In genomic region chr12:56999456-56999855, GRCh38 we compare ENCODE assay signal across 21 cellular contexts. TPM values are rescaled to one million over a fixed set of nuclear protein-coding genes. Genes with fewer than 3 reads are reported as not detected.
DNase-seq lines count a peak whose midpoint lies in the region; ATAC-seq and TF ChIP-seq lines count a peak whose summit lies in the region.
"Had no signal": no experiment of that assay in that cellular context is flagged by ENCODE, and none has a peak within 500 bp of the region (broad histone marks: within the 10 kb centered on the region; RNA-seq: fewer than 3 reads in every experiment).

No MANE protein-coding gene starts in this region.

- peaks cover 22% of the 10 kb centered on the region for H3K4me1 ChIP-seq in BLaER1
- H3K4me1 ChIP-seq in mesenchymal stem cell (ENCODE audit: control insufficient read depth, insufficient read depth, low read depth, low read length), result peaks cover 7% of the 10 kb centered on the region

- no peak overlapping the region for H3K18ac ChIP-seq in mesenchymal stem cell (ENCODE audit: low read depth in 1 of 2, low read length in 2 of 2)

- H3K4ac ChIP-seq in mesenchymal stem cell (ENCODE audit: low read depth in 1 of 2, low read length in 2 of 2), result no peak overlapping the region

- H2AFZ ChIP-seq in mesenchymal stem cell (ENCODE audit: low read depth, low read length), result no peak overlapping the region

- peaks cover 94% of the 10 kb centered on the region for H4K20me1 ChIP-seq in BLaER1

- no peaks in the 10 kb centered on the region for H3K27me3 Mint-ChIP-seq in WTC11 (ENCODE audit: low read depth)
- H3K27me3 Mint-ChIP-seq: T-cell had no signal

- CTCF ChIA-PET in WTC11 (lab: Charles Lee), result interaction anchor here (1.0 to 2.6 kb wide), 3 partner anchors 11 to 14 kb away, joined by 3 to 52 read pairs (median 4); no protein-coding TSS in a partner anchor

- H3K36me3 ChIP-seq in BLaER1, result peaks cover 94% of the 10 kb centered on the region
- peaks cover 52 to 57% of the 10 kb centered on the region in 2 experiments for H3K36me3 ChIP-seq in mesenchymal stem cell (ENCODE audit: control insufficient read depth in 1 of 2, insufficient read depth in 2 of 2, low read depth in 1 of 2, low read length in 2 of 2)

- H3K9me3 ChIP-seq in BLaER1 (no peaks in the 10 kb centered on the region), mesenchymal stem cell (ENCODE audit: control insufficient read depth, low read length) (no peaks in the 10 kb centered on the region)
- H3K9me3 ChIP-seq: body of pancreas, left lung, pancreas, tibial nerve had no signal

- H3K4me2 ChIP-seq in BLaER1 (no peak overlapping the region), mesenchymal stem cell (ENCODE audit: low read length, poor library complexity, severe bottlenecking) (no peak overlapping the region)

- H3K27ac Mint-ChIP-seq in WTC11, result no peak overlapping the region

- H2BK5ac ChIP-seq in mesenchymal stem cell (ENCODE audit: low read depth, low read length, poor library complexity, severe bottlenecking), result no peak overlapping the region

- H3K14ac ChIP-seq in mesenchymal stem cell (ENCODE audit: low read length in 2 of 2), result no peak overlapping the region

- no peak overlapping the region for H3K27ac ChIP-seq in BLaER1
- no peak overlapping the region for H3K27ac ChIP-seq in mesenchymal stem cell (ENCODE audit: low read length, poor library complexity, severe bottlenecking)
- H3K27ac ChIP-seq: body of pancreas, coronary artery, left lung, pancreas, RWPE1, tibial nerve had no signal

- TF ChIP-seq CTCF in WTC11 (IDR thresholded peaks at IDR 0.05), result no peak

- H2BK120ac ChIP-seq in mesenchymal stem cell (ENCODE audit: low read depth, low read length), result no peak overlapping the region

- H3K27me3 ChIP-seq in BLaER1 (no peaks in the 10 kb centered on the region), mesenchymal stem cell (ENCODE audit: control insufficient read depth in 1 of 2, insufficient read depth in 1 of 2, low read length in 2 of 2) (no peaks in the 10 kb centered on the region)
- H3K27me3 ChIP-seq: body of pancreas, left lung, pancreas, tibial nerve had no signal

- H2AK5ac ChIP-seq in mesenchymal stem cell (ENCODE audit: low read length, severe bottlenecking), result no peak overlapping the region

- no peak overlapping the region for H4K8ac ChIP-seq in mesenchymal stem cell (ENCODE audit: low read length)

- peak; percentile 24 for DNase-seq in EH (ENCODE audit: low read depth)
- peak; percentile 22 for DNase-seq in RPMI7951 (ENCODE audit: low read depth)
- no peak for DNase-seq in mesenchymal stem cell
- no peak for DNase-seq in HT-29 (ENCODE audit: low spot score)
- no peak for DNase-seq in stimulated activated CD4-positive, alpha-beta T cell treated with anti-CD3 and anti-CD28 coated beads, Interleukin-4, amount 100 ng/mL, for 4 hours
- DNase-seq in WTC11 (ENCODE audit: low spot score), result no peak
- DNase-seq: activated CD4-positive, alpha-beta T cell treated with anti-CD3 and anti-CD28 coated beads for 1 hour; body of pancreas; DMS79; left lung; NCI-H1092; NCI-H2171; pancreas; T-cell had no signal

- peaks cover 35% of the 10 kb centered on the region for H3K36me3 Mint-ChIP-seq in WTC11

- 0 out of 2 replicates have a peak overlapping the region, but pooled peaks have one; percentile 7 for H3K9ac ChIP-seq in BLaER1
- peak overlapping the region; percentile 28 for H3K9ac ChIP-seq in mesenchymal stem cell (ENCODE audit: low read length)

- H3K4me1 Mint-ChIP-seq in WTC11, result peaks cover 4% of the 10 kb centered on the region; the same call in 1 of the 2 replicates

- no peak overlapping the region for H3K23ac ChIP-seq in mesenchymal stem cell (ENCODE audit: low read length in 2 of 2)

- H2BK15ac ChIP-seq in mesenchymal stem cell (ENCODE audit: low read depth, poor library complexity, severe bottlenecking), result no peak overlapping the region

- POLR2A ChIA-PET in WTC11 (lab: Charles Lee), result no interaction called here

- ATAC-seq in WTC11, result no peak
- ATAC-seq: body of pancreas, left lung, pancreas had no signal

- no peak overlapping the region for H4K91ac ChIP-seq in mesenchymal stem cell (ENCODE audit: low read length)

- H3K79me1 ChIP-seq in mesenchymal stem cell (replicated peaks; ENCODE audit: low read length, poor library complexity, severe bottlenecking), result peaks cover 61% of the 10 kb centered on the region

- H3K4me3 ChIP-seq in BLaER1 (no peak overlapping the region), mesenchymal stem cell (ENCODE audit: insufficient read depth in 1 of 2, low read depth in 1 of 2, low read length in 2 of 2) (no peak overlapping the region)
- H3K4me3 ChIP-seq: body of pancreas, coronary artery, left lung, pancreas, tibial nerve had no signal

- H3K9me3 Mint-ChIP-seq in WTC11, result no peaks in the 10 kb centered on the region
- H3K9me3 Mint-ChIP-seq: CD14-positive monocyte, T-cell had no signal

- H3K4me3 Mint-ChIP-seq in WTC11, result no peak overlapping the region
- H3K4me3 Mint-ChIP-seq: CD14-positive monocyte had no signal

- H2BK12ac ChIP-seq in mesenchymal stem cell (ENCODE audit: low read length in 2 of 2), result no peak overlapping the region

- WGBS in mesenchymal stem cell, result 94% methylated on average over 3 of the region's 4 CpGs

TF ChIP-seq in WTC11, 78 proteins besides CTCF, POLR2A, EP300 and RAD21 (continues in another document):
- TF ChIP-seq FOXP4 (CRISPR knock-in tag; IDR thresholded peaks at IDR 0.05), result no peak
- TF ChIP-seq PRRX2 (CRISPR knock-in tag; IDR thresholded peaks at IDR 0.05), result no peak
- no peak for TF ChIP-seq NR2C2 (CRISPR knock-in tag; IDR thresholded peaks at IDR 0.05)
- no peak for TF ChIP-seq E2F4 (CRISPR knock-in tag; IDR thresholded peaks at IDR 0.05; ENCODE audit: borderline replicate concordance, low read depth)
- no peak for TF ChIP-seq IRF1 (CRISPR knock-in tag; IDR thresholded peaks at IDR 0.05)
- no peak for TF ChIP-seq TP53 (CRISPR knock-in tag; IDR thresholded peaks at IDR 0.05)
- no peak for TF ChIP-seq NFATC4 (CRISPR knock-in tag; IDR thresholded peaks at IDR 0.05)
- TF ChIP-seq ZBTB21 (CRISPR knock-in tag; IDR thresholded peaks at IDR 0.05; ENCODE audit: borderline replicate concordance), result no peak
- no peak for TF ChIP-seq ZNF263 (CRISPR knock-in tag; IDR thresholded peaks at IDR 0.05; ENCODE audit: low read depth)
- TF ChIP-seq TCF7 (CRISPR knock-in tag; IDR thresholded peaks at IDR 0.05; ENCODE audit: low read depth), result no peak
- TF ChIP-seq GTF2I (CRISPR knock-in tag; conservative IDR thresholded peaks at IDR 0.05), result no peak
- TF ChIP-seq ZNF219 (CRISPR knock-in tag; IDR thresholded peaks at IDR 0.05; ENCODE audit: borderline replicate concordance), result no peak

RNA-seq across cellular contexts. Expression of gene ZBTB39, which starts 6.9 kb away (rescaled TPM):
- 2.3 and 2.6 TPM in 2 replicates for total RNA-seq in RPMI7951 (2014; rRNA removed; shearing (Covaris generic))
- polyA plus RNA-seq in mesenchymal stem cell (2013, experiment 1 of 2), result 2.9 TPM
- 3.0 TPM for polyA plus RNA-seq in mesenchymal stem cell (2013, experiment 2 of 2)
- total RNA-seq in HT-29 (2014; rRNA removed; shearing (Covaris generic)), result 3.2 and 3.4 TPM in 2 replicates
- 20.2 to 23.0 TPM (median 22.5 TPM) in 3 replicates for total RNA-seq in WTC11 (2021)

RNA-seq across cellular contexts. Expression of gene TAC3, which starts 16.9 kb away (rescaled TPM):
- not detected in 2 replicates for total RNA-seq in RPMI7951 (2014; rRNA removed; shearing (Covaris generic))
- 1.3 TPM for polyA plus RNA-seq in mesenchymal stem cell (2013, experiment 1 of 2)
- 0.96 TPM for polyA plus RNA-seq in mesenchymal stem cell (2013, experiment 2 of 2)
- not detected in 2 replicates for total RNA-seq in HT-29 (2014; rRNA removed; shearing (Covaris generic))
- 4.1 to 6.8 TPM (median 6.1 TPM) in 3 replicates for total RNA-seq in WTC11 (2021)
- total RNA-seq: body of pancreas, left lung, pancreas, skeletal muscle tissue, tibial nerve had no signal
- polyA plus RNA-seq: CD14-positive monocyte had no signal

RNA-seq across cellular contexts. Expression of gene RDH16, which starts 42.0 kb away (rescaled TPM):
- total RNA-seq in RPMI7951 (2014; rRNA removed; shearing (Covaris generic)), result 0.29 TPM in 1 of 2 replicates, not detected in the other
- 0.04 TPM for polyA plus RNA-seq in mesenchymal stem cell (2013, experiment 1 of 2)
- polyA plus RNA-seq in mesenchymal stem cell (2013, experiment 2 of 2), result 0.03 TPM
- total RNA-seq in HT-29 (2014; rRNA removed; shearing (Covaris generic)), result not detected in 2 replicates
- 0.85 to 1.2 TPM (median 1.0 TPM) in 3 replicates for total RNA-seq in WTC11 (2021)
- polyA plus RNA-seq: CD14-positive monocyte had no signal

RNA-seq across cellular contexts. Expression of gene MYO1A, which starts 50.5 kb away (rescaled TPM):
- total RNA-seq in RPMI7951 (2014; rRNA removed; shearing (Covaris generic)), result not detected in 2 replicates
- not detected for polyA plus RNA-seq in mesenchymal stem cell (2013, experiment 1 of 2)
- not detected for polyA plus RNA-seq in mesenchymal stem cell (2013, experiment 2 of 2)
- 0.76 and 1.8 TPM in 2 replicates for total RNA-seq in HT-29 (2014; rRNA removed; shearing (Covaris generic))
- 0.32 to 0.87 TPM (median 0.71 TPM) in 3 replicates for total RNA-seq in WTC11 (2021)
- total RNA-seq: frontal cortex, skeletal muscle tissue had no signal

Comparison
In these comparisons a context has a peak if more than half of its experiments do, and no peak if none do; other contexts are left out.
1. DNase-seq: peak in EH (single experiment) and RPMI7951 (single experiment); none in mesenchymal stem cell (single experiment), HT-29 (single experiment), stimulated activated CD4-positive, alpha-beta T cell treated with anti-CD3 and anti-CD28 coated beads, Interleukin-4, amount 100 ng/mL, for 4 hours (0 of 2) and WTC11 (single experiment).